In the genomic region with DNA sequence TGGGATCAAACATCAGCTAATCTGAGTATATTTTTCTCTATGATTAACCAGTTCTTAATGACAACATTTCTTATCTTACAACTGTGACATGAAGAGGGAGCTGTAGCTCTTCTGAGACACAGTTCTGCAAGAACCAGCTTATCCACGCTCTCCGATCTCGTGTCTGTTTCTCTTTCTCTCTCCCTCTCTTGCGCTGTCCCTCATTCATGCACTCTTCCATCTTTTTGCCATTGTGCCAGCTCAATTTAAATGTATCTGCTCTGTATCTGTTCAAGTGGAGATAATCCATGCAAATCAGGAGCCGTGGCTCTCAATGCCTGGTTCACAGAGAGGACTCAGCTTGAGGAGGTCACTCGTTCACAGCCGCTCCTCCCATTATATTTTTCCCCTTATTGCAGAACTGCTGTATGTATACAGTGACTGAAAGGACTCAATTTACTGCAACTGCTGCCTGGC, we compare ENCODE assay signal across 8 cellular contexts.
DNase-seq lines count a peak whose midpoint lies in the region; ATAC-seq and TF ChIP-seq lines count a peak whose summit lies in the region.

No MANE protein-coding gene starts in this region.

- DNase-seq in DMS153 (lab: John Stamatoyannopoulos, UW) (peak; percentile 76), NCI-H345 treated with DMSO at 0.1 percent for 48 hours (lab: John Stamatoyannopoulos, UW; ENCODE audit: unreplicated experiment) (peak; percentile 46), cardiac fibroblast (ENCODE audit: low read depth in 2 of 2) (peak; percentile 65 to 69), kidney epithelial cell (ENCODE audit: low read depth) (peak; percentile 25), stromal cell of bone marrow (ENCODE audit: low read depth) (peak; percentile 47), HUDEP-2 (lab: John Stamatoyannopoulos, UW; ENCODE audit: unreplicated experiment in 76 of 76) (no peak), AML-193 (lab: John Stamatoyannopoulos, UW) (no peak)

- ATAC-seq in HG02642 (IDR thresholded peaks at IDR 0.05; ENCODE audit: poor library complexity, unreplicated experiment): peak; percentile 55

- H3K36me3 ChIP-seq in kidney epithelial cell (ENCODE audit: control insufficient read depth, insufficient read depth, low read length): no peaks in the 10 kb centered on the region

- no peaks in the 10 kb centered on the region for H3K27me3 ChIP-seq in kidney epithelial cell (ENCODE audit: control insufficient read depth, insufficient read depth, low read length)

- TF ChIP-seq CTCF in cardiac fibroblast (IDR thresholded peaks at IDR 0.05; ENCODE audit: low read depth, low read length): peak; percentile 17
- TF ChIP-seq CTCF in kidney epithelial cell (IDR thresholded peaks at IDR 0.05; ENCODE audit: insufficient read depth, low read length, poor library complexity, severe bottlenecking): peak; percentile 41

- H3K4me3 ChIP-seq in cardiac fibroblast (replicated peaks in 1 of 2; ENCODE audit: low read depth in 2 of 2, low read length in 2 of 2) (peak overlapping the region; percentile 42), kidney epithelial cell (ENCODE audit: low read depth, low read length) (peak overlapping the region; percentile 35)

Comparison
In these comparisons a context has a peak if more than half of its experiments do, and no peak if none do; other contexts are left out.
1. DNase-seq: peak in DMS153 (single experiment), NCI-H345 treated with DMSO at 0.1 percent for 48 hours (single experiment), cardiac fibroblast (2 of 2), kidney epithelial cell (single experiment) and stromal cell of bone marrow (single experiment); none in HUDEP-2 (0 of 76) and AML-193 (0 of 2).